In genomic region chr1:154272999-154273563, GRCh38 we compare ENCODE assay signal across 8 cellular contexts. TPM values are rescaled to one million over a fixed set of nuclear protein-coding genes. Genes with fewer than 3 reads are reported as not detected.
DNase-seq lines count a peak whose midpoint lies in the region; ATAC-seq and TF ChIP-seq lines count a peak whose summit lies in the region.

No MANE protein-coding gene starts in this region.

- peak overlapping the region; percentile 96 for H3K27ac Mint-ChIP-seq in activated CD8-positive, alpha-beta T cell treated with anti-CD3 and anti-CD28 coated beads, Interleukin-2, amount 10 ng/mL, durations not matched to agents 7 days and 5 days

- H3K9me2 ChIP-seq in HCT116 (ENCODE audit: insufficient read depth), result no peaks in the 10 kb centered on the region

- H3K36me3 Mint-ChIP-seq in activated CD8-positive, alpha-beta T cell treated with anti-CD3 and anti-CD28 coated beads, Interleukin-2, amount 10 ng/mL, durations not matched to agents 7 days and 5 days (ENCODE audit: low read depth), result peaks cover 52% of the 10 kb centered on the region

- H3K79me2 ChIP-seq in HCT116 (ENCODE audit: insufficient read depth, low read length), result peaks cover 13% of the 10 kb centered on the region

- no CpG with 5 or more reads among the region's 13 CpGs for WGBS in iPS DF 6.9 (ENCODE audit: insufficient coverage, insufficient read length)
- 44 to 49% (median 44%) methylated on average over 13 of the region's 13 CpGs for WGBS in spleen, 5 donors

- H3K27ac ChIP-seq in HCT116 (ENCODE audit: low read depth, low read length) (peak overlapping the region; percentile 73), iPS DF 6.9 (ENCODE audit: low read length) (no peak overlapping the region), spleen (peak overlapping the region; percentile 71 to 96 (median 92))

- no peaks in the 10 kb centered on the region for H3K9me3 ChIP-seq in HCT116 (ENCODE audit: control insufficient read depth in 1 of 2, insufficient read depth in 1 of 2, low read depth in 1 of 2, low read length in 2 of 2)
- H3K9me3 ChIP-seq in iPS DF 6.9 (ENCODE audit: control insufficient read depth, insufficient read depth, low read length), result no peaks in the 10 kb centered on the region
- H3K9me3 ChIP-seq in spleen, result no peaks in the 10 kb centered on the region

- H4K20me1 ChIP-seq in HCT116 (ENCODE audit: insufficient read depth), result no peaks in the 10 kb centered on the region

- ATAC-seq in HCT116, result 0 out of 2 replicates have a peak, but pooled peaks have one; percentile 8
- ATAC-seq in activated CD8-positive, alpha-beta T cell treated with anti-CD3 and anti-CD28 coated beads, Interleukin-2, amount 10 ng/mL, durations not matched to agents 7 days and 5 days, result peak; percentile 2

- intact Hi-C loops in HCT116 (cut with micrococcal nuclease), result loop anchor here (1.0 to 5.0 kb wide), 3 partner anchors 74 to 921 kb away; no protein-coding TSS in a partner anchor
- intact Hi-C loops in spleen (cut with DNase I; ENCODE audit: low total_unique reads), result no loop called here

- H3K4me2 ChIP-seq in HCT116 (ENCODE audit: low read length), result peak overlapping the region; percentile 95

- H3K9ac ChIP-seq in HCT116 (ENCODE audit: low read length), result peak overlapping the region; percentile 92

- no peak for DNase-seq in HCT116 (ENCODE audit: low read depth, low spot score)
- DNase-seq in activated CD8-positive, alpha-beta T cell treated with anti-CD3 and anti-CD28 coated beads, Interleukin-2, amount 10 ng/mL, durations not matched to agents 7 days and 5 days, result no peak
- DNase-seq in iPS DF 6.9 (ENCODE audit: low read depth, low spot score), result no peak
- DNase-seq in spleen, result no peak
- DNase-seq in stimulated activated CD4-positive, alpha-beta T cell treated with anti-CD3 and anti-CD28 coated beads, Interleukin-4, amount 100 ng/mL, for 24 hours, result no peak
- no peak for DNase-seq in NCI-H1417 (lab: John Stamatoyannopoulos, UW)
- DNase-seq in cortex of kidney (lab: John Stamatoyannopoulos, UW), result no peak
- no peak for DNase-seq in GM10248 (ENCODE audit: extremely low spot score)

- TF ChIP-seq CTCF in HCT116 (IDR thresholded peaks at IDR 0.05 in 2 of 3, conservative IDR thresholded peaks at IDR 0.05 in 1 of 3; ENCODE audit: borderline replicate concordance in 1 of 3, insufficient read depth in 1 of 3, low read depth in 2 of 3, low read length in 2 of 3) (no peak), spleen (IDR thresholded peaks at IDR 0.05 in 8 of 11, conservative IDR thresholded peaks at IDR 0.05 in 3 of 11) (no peak), GM10248 (IDR thresholded peaks at IDR 0.05; ENCODE audit: control extremely low read depth, extremely low read depth, low read depth, missing control alignments) (no peak)

- no peaks in the 10 kb centered on the region for H3K9me3 Mint-ChIP-seq in activated CD8-positive, alpha-beta T cell treated with anti-CD3 and anti-CD28 coated beads, Interleukin-2, amount 10 ng/mL, durations not matched to agents 7 days and 5 days (ENCODE audit: insufficient read depth)

- H3K4me3 ChIP-seq in HCT116 (replicated peaks in 1 of 2; ENCODE audit: low read depth in 1 of 2, low read length in 2 of 2) (peak overlapping the region; percentile 78 to 97), iPS DF 6.9 (ENCODE audit: low read length) (peak overlapping the region; percentile 86), spleen (peak overlapping the region; percentile 58 to 89 (median 66))

- no peak for TF ChIP-seq RAD21 in HCT116 (IDR thresholded peaks at IDR 0.05; ENCODE audit: low read depth)

- H3K27me3 ChIP-seq in HCT116 (ENCODE audit: insufficient read depth, low read length) (no peaks in the 10 kb centered on the region), iPS DF 6.9 (ENCODE audit: control insufficient read depth, insufficient read depth, low read length) (no peaks in the 10 kb centered on the region), spleen (replicated peaks in 1 of 7) (no peaks in the 10 kb centered on the region)

- RAD21 ChIA-PET in HCT116 (lab: Charles Lee; ENCODE audit: low non-redundant PET in 1 of 2, low total read pairs in 2 of 2, uncharacterized antibody in 2 of 2, unreplicated experiment in 2 of 2), result no interaction called here

- peaks cover 3 to 16% of the 10 kb centered on the region in 2 experiments; a peak in 3 of 4 replicates for H3K4me1 ChIP-seq in HCT116 (ENCODE audit: control insufficient read depth in 1 of 2, insufficient read depth in 2 of 2, low read length in 2 of 2)
- H3K4me1 ChIP-seq in iPS DF 6.9 (ENCODE audit: control insufficient read depth, insufficient read depth, low read length), result no peaks in the 10 kb centered on the region
- H3K4me1 ChIP-seq in spleen, result peaks cover 9 to 36% (median 24%) of the 10 kb centered on the region in 6 donors

- H3K4me3 Mint-ChIP-seq in activated CD8-positive, alpha-beta T cell treated with anti-CD3 and anti-CD28 coated beads, Interleukin-2, amount 10 ng/mL, durations not matched to agents 7 days and 5 days, result peak overlapping the region; percentile 97

- CTCF ChIA-PET in HCT116 (lab: Charles Lee), result interaction anchor here (1.8 kb wide), 1 partner anchor 274 kb away, joined by 6 read pairs; no protein-coding TSS in a partner anchor
- CTCF ChIA-PET in activated CD8-positive, alpha-beta T cell treated with anti-CD3 and anti-CD28 coated beads, Interleukin-2, amount 10 ng/mL, durations not matched to agents 7 days and 5 days (lab: Charles Lee), result interaction anchor here (0.6 to 5.9 kb wide), 7 partner anchors 16 to 274 kb away, joined by 3 to 60 read pairs (median 5); partner anchors contain the start of gene ATP8B2
- CTCF ChIA-PET in GM10248 (lab: Yijun Ruan, JAX), result interaction anchor here (0.8 to 4.7 kb wide), 10 partner anchors 14 to 475 kb away, joined by 3 to 43 read pairs (median 4); partner anchors contain the start of gene TPM3

- BruUV-seq in HCT116 (replicated peaks; lab: Mats Ljungman, UMichigan), result no TSS peak

- peaks cover 20 to 26% of the 10 kb centered on the region in 2 experiments for H3K36me3 ChIP-seq in HCT116 (ENCODE audit: control insufficient read depth in 1 of 2, insufficient read depth in 2 of 2, low read length in 2 of 2)
- H3K36me3 ChIP-seq in iPS DF 6.9 (ENCODE audit: control insufficient read depth, insufficient read depth, low read length), result peaks cover 6% of the 10 kb centered on the region; the same call in 1 of the 2 replicates
- H3K36me3 ChIP-seq in spleen, result peaks cover 0 to 75% (median 48%) of the 10 kb centered on the region in 6 donors

- TF ChIP-seq POLR2A in HCT116 (IDR thresholded peaks at IDR 0.05; ENCODE audit: borderline replicate concordance, extremely low read depth, insufficient read depth, insufficient read length), result no peak
- TF ChIP-seq POLR2A in spleen (IDR thresholded peaks at IDR 0.05), result no peak

- no peaks in the 10 kb centered on the region for H3K27me3 Mint-ChIP-seq in activated CD8-positive, alpha-beta T cell treated with anti-CD3 and anti-CD28 coated beads, Interleukin-2, amount 10 ng/mL, durations not matched to agents 7 days and 5 days (ENCODE audit: low read depth)

- H3K4me1 Mint-ChIP-seq in activated CD8-positive, alpha-beta T cell treated with anti-CD3 and anti-CD28 coated beads, Interleukin-2, amount 10 ng/mL, durations not matched to agents 7 days and 5 days (ENCODE audit: low read depth), result peaks cover 41% of the 10 kb centered on the region

- POLR2A ChIA-PET in HCT116 (lab: Charles Lee) (no interaction called here), GM10248 (lab: Yijun Ruan, JAX) (no interaction called here)
- POLR2A ChIA-PET in activated CD8-positive, alpha-beta T cell treated with anti-CD3 and anti-CD28 coated beads, Interleukin-2, amount 10 ng/mL, durations not matched to agents 7 days and 5 days (lab: Charles Lee), result interaction anchor here (0.6 to 1.3 kb wide), 5 partner anchors 52 to 329 kb away, joined by 3 to 5 read pairs (median 3); no protein-coding TSS in a partner anchor

- H2AFZ ChIP-seq in HCT116 (ENCODE audit: low read depth, low read length, poor library complexity, severe bottlenecking), result no peak overlapping the region

RNA-seq across cellular contexts. Expression of gene HAX1, which starts 0.7 kb away (rescaled TPM):
- 93.6 TPM for total RNA-seq in HCT116 (2021; ENCODE audit: unreplicated experiment)
- 109 and 165 TPM in 2 replicates for polyA plus RNA-seq in HCT116 (2012)
- total RNA-seq in activated CD8-positive, alpha-beta T cell treated with anti-CD3 and anti-CD28 coated beads, Interleukin-2, amount 10 ng/mL, durations not matched to agents 7 days and 5 days, result 100 to 1,000 TPM; 110 to 119 TPM
- total RNA-seq in spleen, result 10 to 100 TPM; 59.5 to 81.3 (median 64.6) TPM
- polyA plus RNA-seq in spleen, result 100 to 1,000 TPM in 1 of 3 donors, 10 to 100 TPM in 2; 87.1 to 109 (median 99.6) TPM

RNA-seq across cellular contexts. Expression of gene AQP10, which starts 47.8 kb away (rescaled TPM):
- total RNA-seq in HCT116 (2021; ENCODE audit: unreplicated experiment), result not detected
- polyA plus RNA-seq in HCT116 (2012), result 0.07 TPM in 1 of 2 replicates, not detected in the other
- not detected for total RNA-seq in activated CD8-positive, alpha-beta T cell treated with anti-CD3 and anti-CD28 coated beads, Interleukin-2, amount 10 ng/mL, durations not matched to agents 7 days and 5 days
- total RNA-seq in spleen, result 1 to 10 TPM in 4 of 7 donors, under 1 TPM in 3; 0.28 to 3.1 (median 1.3) TPM
- under 1 TPM; 0.09 to 0.19 (median 0.15) TPM for polyA plus RNA-seq in spleen

RNA-seq across cellular contexts. Expression of gene ATP8B2, which starts 52.2 kb away (rescaled TPM):
- total RNA-seq in HCT116 (2021; ENCODE audit: unreplicated experiment) (22.1 TPM), spleen (100 to 1,000 TPM in 2 of 7 donors, 10 to 100 TPM in 5; 42.3 to 107 (median 66.7) TPM)
- 12.6 and 12.7 TPM in 2 replicates for polyA plus RNA-seq in HCT116 (2012)
- total RNA-seq in activated CD8-positive, alpha-beta T cell treated with anti-CD3 and anti-CD28 coated beads, Interleukin-2, amount 10 ng/mL, durations not matched to agents 7 days and 5 days, result 10 to 100 TPM; 65.3 to 71.6 TPM
- polyA plus RNA-seq in spleen, result 10 to 100 TPM in 1 of 3 donors, 1 to 10 TPM in 2; 5.4 to 17.0 (median 6.4) TPM

RNA-seq across cellular contexts. Expression of gene UBAP2L, which starts 52.3 kb away (rescaled TPM):
- total RNA-seq in HCT116 (2021; ENCODE audit: unreplicated experiment), result 189 TPM
- polyA plus RNA-seq in HCT116 (2012), result 105 and 106 TPM in 2 replicates
- 100 to 1,000 TPM; 176 to 179 TPM for total RNA-seq in activated CD8-positive, alpha-beta T cell treated with anti-CD3 and anti-CD28 coated beads, Interleukin-2, amount 10 ng/mL, durations not matched to agents 7 days and 5 days
- total RNA-seq in spleen, result 100 to 1,000 TPM in 5 of 7 donors, 10 to 100 TPM in 2; 89.5 to 156 (median 134) TPM
- 10 to 100 TPM; 36.8 to 58.0 (median 44.4) TPM for polyA plus RNA-seq in spleen
